13 cellular contexts compared by ENCODE assay signal in the genomic region with DNA sequence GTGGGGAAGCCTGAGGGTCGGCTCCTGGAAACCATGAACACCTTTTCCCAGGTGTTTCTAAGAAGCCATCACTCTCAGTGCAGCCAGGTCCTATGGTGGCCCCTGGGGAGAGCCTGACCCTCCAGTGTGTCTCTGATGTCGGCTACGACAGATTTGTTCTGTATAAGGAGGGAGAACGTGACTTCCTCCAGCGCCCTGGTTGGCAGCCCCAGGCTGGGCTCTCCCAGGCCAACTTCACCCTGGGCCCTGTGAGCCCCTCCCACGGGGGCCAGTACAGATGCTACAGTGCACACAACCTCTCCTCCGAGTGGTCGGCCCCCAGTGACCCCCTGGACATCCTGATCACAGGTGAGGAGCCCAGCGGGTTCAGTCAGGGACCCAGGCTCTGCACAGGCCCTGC. TPM values are rescaled to one million over a fixed set of nuclear protein-coding genes. Genes with fewer than 3 reads are reported as not detected.
"Had no signal": no experiment of that assay in that cellular context is flagged by ENCODE, and none has a peak within 500 bp of the region (broad histone marks: within the 10 kb centered on the region; RNA-seq: fewer than 3 reads in every experiment).

No MANE protein-coding gene starts in this region.

RNA-seq across cellular contexts. Expression of a gene that starts 1.6 kb away (rescaled TPM):
- total RNA-seq: activated B cell treated with CpG ODN at 0.5 μM for 24 hours; activated CD4-positive, alpha-beta memory T cell treated with anti-CD3 and anti-CD28 coated beads for 36 hours; activated CD4-positive, alpha-beta T cell treated with anti-CD3 and anti-CD28 coated beads, Interleukin-2, amount 10 ng/mL, durations not matched to agents 24 days and 14 days; activated CD8-positive, alpha-beta memory T cell treated with anti-CD3 and anti-CD28 coated beads for 36 hours; activated CD8-positive, alpha-beta T cell treated with anti-CD3 and anti-CD28 coated beads for 36 hours; activated naive CD4-positive, alpha-beta T cell treated with anti-CD3 and anti-CD28 coated beads for 36 hours; activated naive CD4-positive, alpha-beta T cell treated with anti-CD3 and anti-CD28 coated beads, Interleukin-2, amount 50 U/mL, for 72 hours; activated naive CD8-positive, alpha-beta T cell treated with anti-CD3 and anti-CD28 coated beads for 36 hours; activated T-cell treated with anti-CD3 and anti-CD28 coated beads, Interleukin-2, amount 50 U/mL, for 4 hours; activated T-cell treated with anti-CD3 and anti-CD28 coated beads, Interleukin-2, amount 50 U/mL, for 72 hours; activated T-helper 1 cell treated with anti-CD3 and anti-CD28 coated beads, Interleukin-12 subunit alpha, Interleukin-12 subunit beta, Interleukin-2, Interleukin-4 antibody, amounts not matched to agents 30 ng/mL and 10 ng/mL and 1 ng/mL, durations not matched to agents 14 hours and 24 hours and 36 hours; activated T-helper 17 cell treated with anti-CD3 and anti-CD28 coated beads, Interleukin-2, amount 50 U/mL, for 72 hours; astrocyte had no signal

RNA-seq across cellular contexts. Expression of a gene that starts 18.2 kb away (rescaled TPM):
- total RNA-seq: activated CD4-positive, alpha-beta memory T cell treated with anti-CD3 and anti-CD28 coated beads for 36 hours; activated CD4-positive, alpha-beta T cell treated with anti-CD3 and anti-CD28 coated beads, Interleukin-2, amount 10 ng/mL, durations not matched to agents 24 days and 14 days; activated CD8-positive, alpha-beta memory T cell treated with anti-CD3 and anti-CD28 coated beads for 36 hours; activated CD8-positive, alpha-beta T cell treated with anti-CD3 and anti-CD28 coated beads for 36 hours; activated naive CD4-positive, alpha-beta T cell treated with anti-CD3 and anti-CD28 coated beads for 36 hours; activated naive CD4-positive, alpha-beta T cell treated with anti-CD3 and anti-CD28 coated beads, Interleukin-2, amount 50 U/mL, for 72 hours; activated naive CD8-positive, alpha-beta T cell treated with anti-CD3 and anti-CD28 coated beads for 36 hours; activated T-cell treated with anti-CD3 and anti-CD28 coated beads, Interleukin-2, amount 50 U/mL, for 4 hours; activated T-cell treated with anti-CD3 and anti-CD28 coated beads, Interleukin-2, amount 50 U/mL, for 72 hours; activated T-helper 1 cell treated with anti-CD3 and anti-CD28 coated beads, Interleukin-12 subunit alpha, Interleukin-12 subunit beta, Interleukin-2, Interleukin-4 antibody, amounts not matched to agents 30 ng/mL and 10 ng/mL and 1 ng/mL, durations not matched to agents 14 hours and 24 hours and 36 hours; activated T-helper 17 cell treated with anti-CD3 and anti-CD28 coated beads, Interleukin-2, amount 50 U/mL, for 72 hours; astrocyte had no signal

RNA-seq across cellular contexts. Expression of a gene that starts 55.1 kb away (rescaled TPM):
- total RNA-seq: activated CD4-positive, alpha-beta memory T cell treated with anti-CD3 and anti-CD28 coated beads for 36 hours; activated T-helper 1 cell treated with anti-CD3 and anti-CD28 coated beads, Interleukin-12 subunit alpha, Interleukin-12 subunit beta, Interleukin-2, Interleukin-4 antibody, amounts not matched to agents 30 ng/mL and 10 ng/mL and 1 ng/mL, durations not matched to agents 14 hours and 24 hours and 36 hours; astrocyte had no signal
